Comparison of ENCODE assay signal across 1 cellular context in genomic region chr5:77632526-77633268, GRCh38.
TF ChIP-seq lines count a peak whose summit lies in the region.

No MANE protein-coding gene starts in this region.

TF ChIP-seq in H1, 55 proteins besides CTCF, POLR2A, EP300 and RAD21:
- TF ChIP-seq TAF7 (optimal IDR thresholded peaks at IDR 0.05; ENCODE audit: borderline replicate concordance, low read depth, low read length) (no peak), NRF1 (IDR thresholded peaks at IDR 0.05; ENCODE audit: low read depth, low read length) (no peak), CTBP2 (IDR thresholded peaks at IDR 0.05; ENCODE audit: borderline replicate concordance, insufficient read depth, insufficient read length, low read length) (peak; percentile 70), SP1 (IDR thresholded peaks at IDR 0.05; ENCODE audit: low read depth, low read length) (no peak), KDM1A (IDR thresholded peaks at IDR 0.05; ENCODE audit: borderline replicate concordance, low read length) (no peak), ASH2L (IDR thresholded peaks at IDR 0.05; ENCODE audit: low read length) (peak; percentile 30), TBP (IDR thresholded peaks at IDR 0.05; ENCODE audit: low read depth, low read length) (no peak), ZNF274 (IDR thresholded peaks at IDR 0.05; ENCODE audit: borderline replicate concordance, extremely low read depth, low read length) (no peak), POLR2AphosphoS5 (IDR thresholded peaks at IDR 0.05; ENCODE audit: low read depth, low read length) (no peak), CEBPB (IDR thresholded peaks at IDR 0.05; ENCODE audit: low read depth, low read length) (no peak), NANOG (IDR thresholded peaks at IDR 0.05; ENCODE audit: insufficient read depth, low read depth, low read length, poor library complexity, severe bottlenecking) (no peak), SUZ12 (IDR thresholded peaks at IDR 0.05; ENCODE audit: low read length) (peak; percentile 99), EZH2 (IDR thresholded peaks at IDR 0.05; ENCODE audit: low read depth, low read length, severe bottlenecking) (peak; percentile 99), HDAC2 (IDR thresholded peaks at IDR 0.05; ENCODE audit: borderline replicate concordance in 1 of 2, low read depth in 2 of 2, low read length in 2 of 2) (no peak), CREB1 (IDR thresholded peaks at IDR 0.05) (no peak), RXRA (IDR thresholded peaks at IDR 0.05; ENCODE audit: insufficient read depth, low read depth, low read length) (no peak), BRCA1 (IDR thresholded peaks at IDR 0.05; ENCODE audit: low read depth, low read length) (no peak), TEAD4 (IDR thresholded peaks at IDR 0.05; ENCODE audit: low read depth, low read length) (no peak), JUN (IDR thresholded peaks at IDR 0.05; ENCODE audit: low read depth, low read length) (no peak), RNF2 (IDR thresholded peaks at IDR 0.05; ENCODE audit: borderline replicate concordance, low read depth, low read length, missing control alignments, poor library complexity, severe bottlenecking) (peak; percentile 100), SP2 (IDR thresholded peaks at IDR 0.05; ENCODE audit: low read length) (no peak), CBX8 (IDR thresholded peaks at IDR 0.05; ENCODE audit: borderline replicate concordance, low read depth, low read length) (peak; percentile 31; the same call in 1 of the 2 replicates), USF2 (IDR thresholded peaks at IDR 0.05; ENCODE audit: low read length) (no peak), TAF1 (IDR thresholded peaks at IDR 0.05; ENCODE audit: low read depth, low read length) (no peak), SP4 (IDR thresholded peaks at IDR 0.05; ENCODE audit: low read length) (no peak), CHD1 (IDR thresholded peaks at IDR 0.05; ENCODE audit: low read depth, low read length) (no peak), KDM5A (IDR thresholded peaks at IDR 0.05; ENCODE audit: low read length) (no peak), POU5F1 (IDR thresholded peaks at IDR 0.05; ENCODE audit: low read depth, low read length) (no peak), RFX5 (IDR thresholded peaks at IDR 0.05; ENCODE audit: borderline replicate concordance, low read depth, low read length) (no peak), GABPA (IDR thresholded peaks at IDR 0.05; ENCODE audit: borderline replicate concordance, insufficient read depth, low read length) (no peak), MAX (IDR thresholded peaks at IDR 0.05) (no peak), E2F6 (IDR thresholded peaks at IDR 0.05) (no peak), EGR1 (IDR thresholded peaks at IDR 0.05; ENCODE audit: borderline replicate concordance, low read depth, low read length) (0 out of 2 replicates have a peak, but pooled peaks have one; percentile 11), SAP30 (IDR thresholded peaks at IDR 0.05; ENCODE audit: insufficient read depth, insufficient replicate concordance, low read length) (no peak), ATF2 (IDR thresholded peaks at IDR 0.05; ENCODE audit: low read length) (no peak), JUND (IDR thresholded peaks at IDR 0.05; ENCODE audit: low read length) (no peak)
